ENCODE assay signal across 1 cellular context in genomic region chr17:81331527-81332043, GRCh38.
TF ChIP-seq lines count a peak whose summit lies in the region.

No MANE protein-coding gene starts in this region.

TF ChIP-seq in HepG2, 621 proteins besides CTCF, POLR2A, EP300 and RAD21 (continued from another document):
- TF ChIP-seq LBX2 (CRISPR knock-in tag; IDR thresholded peaks at IDR 0.05; ENCODE audit: borderline replicate concordance) (peak; percentile 12; the same call in 1 of the 2 replicates), MTF2 (CRISPR knock-in tag; IDR thresholded peaks at IDR 0.05; ENCODE audit: borderline replicate concordance) (0 out of 2 replicates have a peak, but pooled peaks have one; percentile 1)
